ENCODE assay signal across 14 cellular contexts in the genomic region with DNA sequence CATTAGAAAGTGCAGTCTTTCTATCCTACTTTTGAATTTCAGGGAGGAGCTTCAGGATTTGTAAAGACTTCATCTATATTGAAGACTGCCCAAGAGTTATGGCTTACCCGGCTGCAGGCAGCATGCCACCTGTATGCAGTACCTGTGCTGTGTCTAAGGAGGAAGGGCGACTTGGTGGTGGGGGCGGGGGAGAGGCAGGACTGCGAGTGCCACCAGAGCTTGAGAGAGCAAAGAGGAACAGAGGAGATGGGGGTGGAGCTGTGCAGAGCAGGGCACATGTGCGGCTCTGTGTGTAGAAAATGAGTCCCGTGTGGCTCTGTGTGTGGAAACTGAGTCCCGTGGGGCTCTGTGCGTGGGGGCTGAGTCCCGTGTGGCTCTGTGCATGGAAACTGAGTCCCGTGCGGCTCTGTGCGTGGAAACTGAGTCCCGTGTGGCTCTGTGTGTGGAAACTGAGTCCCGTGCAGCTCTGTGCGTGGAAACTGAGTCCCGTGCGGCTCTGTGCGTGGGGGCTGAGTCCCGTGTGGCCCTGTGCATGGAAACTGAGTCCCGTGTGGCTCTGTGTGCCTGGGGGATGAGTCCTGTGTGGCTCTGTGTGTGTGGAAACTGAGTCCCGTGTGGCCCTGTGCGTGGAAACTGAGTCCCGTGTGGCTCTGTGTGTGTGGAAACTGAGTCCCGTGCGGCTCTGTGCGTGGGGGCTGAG. TPM values are rescaled to one million over a fixed set of nuclear protein-coding genes. Genes with fewer than 3 reads are reported as not detected.
DNase-seq lines count a peak whose midpoint lies in the region; ATAC-seq and TF ChIP-seq lines count a peak whose summit lies in the region.
"Had no signal": no experiment of that assay in that cellular context is flagged by ENCODE, and none has a peak within 500 bp of the region (broad histone marks: within the 10 kb centered on the region; RNA-seq: fewer than 3 reads in every experiment).

No MANE protein-coding gene starts in this region.

- H3K9me3 ChIP-seq in BLaER1 treated with 17β-estradiol and CSF1 and Interleukin-3, amounts not matched to agents 10 nM and 100 nM (replicated peaks in 1 of 11), result no peaks in the 10 kb centered on the region
- H3K9me3 ChIP-seq: spleen had no signal

- H3K4me3 Mint-ChIP-seq in IgD-negative memory B cell (peak overlapping the region in 3 of 4 donors; percentile 18 to 30 (median 23)), osteocyte (ENCODE audit: unreplicated experiment) (no peak overlapping the region)
- H3K4me3 Mint-ChIP-seq: natural killer cell had no signal

- peaks cover 0 to 3% (median 0%) of the 10 kb centered on the region in 3 donors for H3K9me3 Mint-ChIP-seq in IgD-negative memory B cell
- H3K9me3 Mint-ChIP-seq in osteocyte (ENCODE audit: unreplicated experiment), result no peaks in the 10 kb centered on the region
- H3K9me3 Mint-ChIP-seq: CD8-positive, alpha-beta memory T cell; natural killer cell had no signal

- H3K4me1 Mint-ChIP-seq in IgD-negative memory B cell (peaks cover 0 to 6% (median 4%) of the 10 kb centered on the region in 3 donors), osteocyte (ENCODE audit: unreplicated experiment) (peaks cover 28% of the 10 kb centered on the region)

- H3K27ac Mint-ChIP-seq in IgD-negative memory B cell (no peak overlapping the region), osteocyte (ENCODE audit: unreplicated experiment) (peak overlapping the region; percentile 78)
- H3K27ac Mint-ChIP-seq: CD8-positive, alpha-beta memory T cell; natural killer cell had no signal

- no peak for ATAC-seq in HG02884 (IDR thresholded peaks at IDR 0.05; ENCODE audit: unreplicated experiment)
- ATAC-seq: natural killer cell had no signal

- no peaks in the 10 kb centered on the region for H3K27me3 ChIP-seq in BLaER1 treated with 17β-estradiol and CSF1 and Interleukin-3, amounts not matched to agents 10 nM and 100 nM
- H3K27me3 ChIP-seq: spleen had no signal

- peaks cover 1% of the 10 kb centered on the region for H3K36me3 Mint-ChIP-seq in IgD-negative memory B cell
- no peaks in the 10 kb centered on the region for H3K36me3 Mint-ChIP-seq in osteocyte (ENCODE audit: unreplicated experiment)
- H3K36me3 Mint-ChIP-seq: natural killer cell had no signal

- peak overlapping the region; percentile 84 to 99 (median 96) for H3K4me2 ChIP-seq in BLaER1 treated with 17β-estradiol and CSF1 and Interleukin-3, amounts not matched to agents 10 nM and 100 nM

- H3K9ac ChIP-seq in BLaER1 treated with 17β-estradiol and CSF1 and Interleukin-3, amounts not matched to agents 10 nM and 100 nM, result peak overlapping the region; percentile 14 to 72 (median 61); a peak in 19 of 22 replicates

- H3K4me1 ChIP-seq in BLaER1 treated with 17β-estradiol and CSF1 and Interleukin-3, amounts not matched to agents 10 nM and 100 nM, result peaks cover 84 to 100% (median 100%) of the 10 kb centered on the region in 10 experiments

- H3K27me3 Mint-ChIP-seq in IgD-negative memory B cell (peaks cover 14% of the 10 kb centered on the region), osteocyte (ENCODE audit: unreplicated experiment) (peaks cover 8% of the 10 kb centered on the region)

- H3K36me3 ChIP-seq in BLaER1 treated with 17β-estradiol and CSF1 and Interleukin-3, amounts not matched to agents 10 nM and 100 nM, result 0 out of 22 replicates have a peak, but pooled peaks cover 0 to 2% (median 0%) of the 10 kb centered on the region in 11 experiments
- H3K36me3 ChIP-seq: spleen had no signal

- DNase-seq in coronary artery (ENCODE audit: low spot score) (no peak), osteocyte (ENCODE audit: extremely low spot score, unreplicated experiment) (peak; percentile 74), kidney tubule cell (ENCODE audit: low spot score) (no peak), NCI-H1105 treated with DMSO at 0.1 percent for 48 hours (lab: John Stamatoyannopoulos, UW) (no peak), NCI-H2029 (lab: John Stamatoyannopoulos, UW) (no peak)
- DNase-seq: activated effector memory CD4-positive, alpha-beta T cell treated with Interleukin-2 at 50 U/mL for 16 hours; CD8-positive, alpha-beta memory T cell; natural killer cell; Right ventricle myocardium superior; spleen had no signal

- H4K20me1 ChIP-seq in BLaER1 treated with 17β-estradiol and CSF1 and Interleukin-3, amounts not matched to agents 10 nM and 100 nM, result peaks cover 0 to 97% (median 0%) of the 10 kb centered on the region in 11 experiments; a peak in 7 of 22 replicates

- H3K4me3 ChIP-seq in BLaER1 treated with 17β-estradiol and CSF1 and Interleukin-3, amounts not matched to agents 10 nM and 100 nM, result peak overlapping the region; percentile 28 to 66 (median 45)
- peak overlapping the region; percentile 1 for H3K4me3 ChIP-seq in coronary artery
- H3K4me3 ChIP-seq: spleen had no signal

- TF ChIP-seq CTCF in coronary artery (IDR thresholded peaks at IDR 0.05), result no peak
- TF ChIP-seq CTCF in osteocyte (IDR thresholded peaks at IDR 0.05), result no peak

- peak overlapping the region; percentile 50 to 75 (median 67) for H3K27ac ChIP-seq in BLaER1 treated with 17β-estradiol and CSF1 and Interleukin-3, amounts not matched to agents 10 nM and 100 nM
- H3K27ac ChIP-seq in coronary artery, result peak overlapping the region; percentile 65 to 73

RNA-seq across cellular contexts. Expression of a gene that starts 43.2 kb away (rescaled TPM):
- polyA plus RNA-seq in IgD-negative memory B cell, result 5.1 TPM
- 18.7 and 20.4 TPM in 2 replicates for total RNA-seq in osteocyte
- total RNA-seq: NCI-H460 had no signal
